Comparison of ENCODE assay signal across 16 cellular contexts in genomic region chr9:113298311-113298710, GRCh38. TPM values are rescaled to one million over a fixed set of nuclear protein-coding genes. Genes with fewer than 3 reads are reported as not detected.
"Had no signal": no experiment of that assay in that cellular context is flagged by ENCODE, and none has a peak within 500 bp of the region (broad histone marks: within the 10 kb centered on the region; RNA-seq: fewer than 3 reads in every experiment).

No MANE protein-coding gene starts in this region.

- H3K9me3 ChIP-seq: MG63, SJSA1 had no signal

- H3K27ac ChIP-seq: SJSA1, SK-N-MC had no signal

- ATAC-seq: HepG2, T-cell had no signal

- DNase-seq: IMR-90, Karpas-422, KG1, MG63, NCI-H1694 treated with DMSO at 0.1 percent for 48 hours, NCI-H226, NCI-H446, NCI-H524 treated with DMSO at 0.1 percent for 48 hours, Right ventricle myocardium superior, SIG-M5, SW 1271, T-cell had no signal

- H3K27me3 ChIP-seq: MG63, SJSA1 had no signal

- H3K4me3 ChIP-seq: MG63, SJSA1, SK-N-MC had no signal

RNA-seq across cellular contexts. Expression of gene RNF183, which starts 4.9 kb away (rescaled TPM):
- total RNA-seq: HT1080, IMR-90, Right ventricle myocardium superior, SJSA1 had no signal
- polyA plus RNA-seq: IMR-90 had no signal

RNA-seq across cellular contexts. Expression of gene BSPRY, which starts 51.0 kb away (rescaled TPM):
- total RNA-seq: HT1080, IMR-90, SJSA1 had no signal
- polyA plus RNA-seq: IMR-90 had no signal
